ENCODE assay signal across 8 cellular contexts in the genomic region with DNA sequence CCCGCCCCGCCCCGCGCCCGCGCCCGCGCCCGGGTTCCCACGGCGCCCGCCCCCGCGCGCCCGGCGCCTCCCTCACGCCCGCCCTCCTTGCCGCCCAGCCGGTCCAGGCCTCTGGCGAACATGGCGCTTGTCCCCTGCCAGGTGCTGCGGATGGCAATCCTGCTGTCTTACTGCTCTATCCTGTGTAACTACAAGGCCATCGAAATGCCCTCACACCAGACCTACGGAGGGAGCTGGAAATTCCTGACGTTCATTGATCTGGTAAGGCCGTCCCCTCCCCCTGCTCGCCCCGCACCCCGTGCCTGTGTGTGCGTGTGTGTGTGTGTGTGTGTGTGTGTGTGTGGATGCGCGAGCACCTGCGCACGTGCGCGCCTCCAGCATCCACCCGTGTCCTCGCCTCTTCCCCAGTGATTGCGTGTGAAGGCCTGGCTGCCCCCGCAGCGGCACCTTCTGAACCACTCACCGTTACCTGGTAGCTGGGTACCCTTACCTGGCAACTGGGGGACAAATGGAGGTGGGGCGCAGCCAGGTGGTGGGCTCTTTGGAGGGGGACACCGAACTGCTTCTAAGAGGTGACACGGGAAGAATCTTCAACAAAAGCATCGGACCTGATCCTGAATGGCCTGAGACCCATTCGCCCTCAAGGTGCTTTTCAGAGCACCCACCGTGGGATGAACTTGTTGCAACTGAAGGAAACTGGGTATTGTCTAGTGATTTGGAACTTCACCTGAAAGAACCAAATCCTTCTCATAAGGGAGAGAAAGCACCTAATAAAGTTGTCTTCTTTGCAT. TPM values are rescaled to one million over a fixed set of nuclear protein-coding genes. Genes with fewer than 3 reads are reported as not detected.
DNase-seq lines count a peak whose midpoint lies in the region; ATAC-seq, FAIRE-seq and TF ChIP-seq lines count a peak whose summit lies in the region.

A gene with protein sequence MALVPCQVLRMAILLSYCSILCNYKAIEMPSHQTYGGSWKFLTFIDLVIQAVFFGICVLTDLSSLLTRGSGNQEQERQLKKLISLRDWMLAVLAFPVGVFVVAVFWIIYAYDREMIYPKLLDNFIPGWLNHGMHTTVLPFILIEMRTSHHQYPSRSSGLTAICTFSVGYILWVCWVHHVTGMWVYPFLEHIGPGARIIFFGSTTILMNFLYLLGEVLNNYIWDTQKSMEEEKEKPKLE (plus strand): TSS at position 84 of the 791 bp plus-strand sequence. CDS start 37 bp downstream, at position 121.

- TF ChIP-seq CTCF in astrocyte of the cerebellum (IDR thresholded peaks at IDR 0.05; ENCODE audit: low read depth, low read length, missing control alignments), result no peak

- ATAC-seq in GM19463 (IDR thresholded peaks at IDR 0.05; ENCODE audit: unreplicated experiment), result peak; percentile 59

- CTCF ChIA-PET in CD8-positive, alpha-beta memory T cell (lab: Charles Lee), result interaction anchor here (0.9 kb wide), 1 partner anchor 10 kb away, joined by 3 read pairs; no protein-coding TSS in a partner anchor

- peaks cover 0 to 2% of the 10 kb centered on the region in 2 donors for H3K27me3 Mint-ChIP-seq in CD8-positive, alpha-beta memory T cell

- H3K36me3 ChIP-seq in CD8-positive, alpha-beta memory T cell (ENCODE audit: insufficient read depth, low read length), result no peaks in the 10 kb centered on the region
- H3K36me3 ChIP-seq in iPS-18a (ENCODE audit: control insufficient read depth, low read depth, low read length), result no peaks in the 10 kb centered on the region
- H3K36me3 ChIP-seq in small intestine (ENCODE audit: control insufficient read depth in 2 of 2, insufficient read depth in 2 of 2, low read length in 2 of 2), result no peaks in the 10 kb centered on the region

- FAIRE-seq in small intestine (lab: Jason Lieb, UNC), result no peak

- peaks cover 21 to 31% (median 27%) of the 10 kb centered on the region in 3 donors for H3K4me1 Mint-ChIP-seq in CD8-positive, alpha-beta memory T cell

- peak within 1 kb of the TSS; percentile 79 for H3K4me3 ChIP-seq in CD8-positive, alpha-beta memory T cell (ENCODE audit: low read length)
- peak within 1 kb of the TSS; percentile 65 for H3K4me3 ChIP-seq in astrocyte of the cerebellum (ENCODE audit: low read depth, low read length)
- H3K4me3 ChIP-seq in iPS-18a (ENCODE audit: low read length), result peak within 1 kb of the TSS; percentile 86
- peak within 1 kb of the TSS; percentile 67 to 91 for H3K4me3 ChIP-seq in small intestine (ENCODE audit: low read depth in 1 of 2, low read length in 2 of 2)

- peaks cover 0 to 10% (median 0%) of the 10 kb centered on the region in 3 donors for H3K36me3 Mint-ChIP-seq in CD8-positive, alpha-beta memory T cell

- no peaks in the 10 kb centered on the region for H3K27me3 ChIP-seq in CD8-positive, alpha-beta memory T cell (ENCODE audit: insufficient read depth, low read length, poor library complexity, severe bottlenecking)
- H3K27me3 ChIP-seq in iPS-18a (ENCODE audit: control insufficient read depth, insufficient read depth, low read length) (no peaks in the 10 kb centered on the region), small intestine (ENCODE audit: control insufficient read depth in 2 of 2, insufficient read depth in 2 of 2, low read length in 2 of 2) (no peaks in the 10 kb centered on the region)

- H3K9me3 ChIP-seq in CD8-positive, alpha-beta memory T cell (ENCODE audit: low read length), result no peaks in the 10 kb centered on the region
- no peaks in the 10 kb centered on the region for H3K9me3 ChIP-seq in iPS-18a (ENCODE audit: control insufficient read depth, low read depth, low read length)
- H3K9me3 ChIP-seq in small intestine (ENCODE audit: control insufficient read depth, low read depth), result no peaks in the 10 kb centered on the region

- H3K4me1 ChIP-seq in CD8-positive, alpha-beta memory T cell (ENCODE audit: insufficient read depth, low read length), result peaks cover 14% of the 10 kb centered on the region
- H3K4me1 ChIP-seq in iPS-18a (ENCODE audit: control insufficient read depth, low read depth, low read length), result peaks cover 36% of the 10 kb centered on the region
- peaks cover 4% of the 10 kb centered on the region in 2 donors for H3K4me1 ChIP-seq in small intestine (ENCODE audit: control insufficient read depth in 2 of 2, insufficient read depth in 1 of 2, low read depth in 1 of 2, low read length in 1 of 2)

- no peaks in the 10 kb centered on the region for H3K9me3 Mint-ChIP-seq in CD8-positive, alpha-beta memory T cell

- peak within 1 kb of the TSS; percentile 57 for H3K27ac ChIP-seq in CD8-positive, alpha-beta memory T cell (ENCODE audit: low read depth, low read length)
- peak within 1 kb of the TSS; percentile 24 for H3K27ac ChIP-seq in iPS-18a (ENCODE audit: low read length)
- peak within 1 kb of the TSS; percentile 92 to 100 for H3K27ac ChIP-seq in small intestine (ENCODE audit: low read depth in 1 of 2, low read length in 1 of 2)

- H3K27ac Mint-ChIP-seq in CD8-positive, alpha-beta memory T cell, result peak within 1 kb of the TSS; percentile 92 to 96 (median 95)

- in situ Hi-C loops in astrocyte of the cerebellum (cut with HindIII; ENCODE audit: low sequenced_read_pairs), result no loop called here

- H3K4me3 Mint-ChIP-seq in CD8-positive, alpha-beta memory T cell, result peak within 1 kb of the TSS; percentile 94 to 99 (median 95)

- peak; percentile 54 to 77 (median 66) for DNase-seq in CD8-positive, alpha-beta memory T cell
- DNase-seq in HK-2 (ENCODE audit: unreplicated experiment) (peak; percentile 78), T-helper 1 cell (peak; percentile 43 to 69 (median 55)), astrocyte of the cerebellum (ENCODE audit: low read depth) (no peak), small intestine (no peak), iPS-NIHi7 (ENCODE audit: extremely low spot score) (no peak)

- peak within 1 kb of the TSS; percentile 70 for H3K9ac ChIP-seq in iPS-18a (ENCODE audit: low read length)

- POLR2A ChIA-PET in CD8-positive, alpha-beta memory T cell (lab: Charles Lee), result interaction anchor here (0.7 to 1.3 kb wide), 3 partner anchors 114 to 1275 kb away, joined by 3 to 5 read pairs (median 3); no protein-coding TSS in a partner anchor

- 6 to 8% (median 6%) methylated on average over 22 to 50 of the region's 50 CpGs for WGBS in small intestine, 3 donors

RNA-seq across cellular contexts. Expression of the gene that starts here (rescaled TPM):
- total RNA-seq in CD8-positive, alpha-beta memory T cell, result 1 to 10 TPM; 6.9 to 8.2 TPM
- 17.3 TPM for polyA plus RNA-seq in CD8-positive, alpha-beta memory T cell
- 10 to 100 TPM; 56.6 to 83.0 (median 75.1) TPM for polyA plus RNA-seq in small intestine

Comparison
In these comparisons a context has a peak if more than half of its experiments do, and no peak if none do; other contexts are left out.
1. DNase-seq: peak in CD8-positive, alpha-beta memory T cell (5 of 5), HK-2 (single experiment) and T-helper 1 cell (5 of 5); none in astrocyte of the cerebellum (single experiment), small intestine (single experiment) and iPS-NIHi7 (single experiment).
2. H3K27ac ChIP-seq: peak in every context shown above with its lines; median percentile 96 in small intestine; 57 in CD8-positive, alpha-beta memory T cell; 24 in iPS-18a.
3. Peak in every context shown above with its lines, with median percentiles within 50 percentile points of each other: H3K4me3 ChIP-seq.